10 cellular contexts compared by ENCODE assay signal in genomic region chr21:41865002-41865777, GRCh38. TPM values are rescaled to one million over a fixed set of nuclear protein-coding genes. Genes with fewer than 3 reads are reported as not detected.
A peak's percentile ranks its signal among the peaks of the same experiment; 100 is the strongest.
DNase-seq lines count a peak whose midpoint lies in the region; ATAC-seq and TF ChIP-seq lines count a peak whose summit lies in the region.
"Had no signal": no experiment of that assay in that cellular context is flagged by ENCODE, and none has a peak within 500 bp of the region (broad histone marks: within the 10 kb centered on the region; RNA-seq: fewer than 3 reads in every experiment).

No MANE protein-coding gene starts in this region.

- peaks cover 22% of the 10 kb centered on the region for H3K4me1 Mint-ChIP-seq in activated T-helper 2 cell treated with anti-CD3 and anti-CD28 coated beads, Interferon-gamma antibody, Interleukin-2, Interleukin-4, amounts not matched to agents 10 μg/mL and 5 μg/mL and 100 μg/mL, durations not matched to agents 14 hours and 24 hours and 36 hours (ENCODE audit: low read depth)

- intact Hi-C loops in mucosa of descending colon (cut with DNase I, micrococcal nuclease), result no loop called here
- intact Hi-C loops in activated T-helper 2 cell treated with anti-CD3 and anti-CD28 coated beads, Interferon-gamma antibody, Interleukin-2, Interleukin-4, amounts not matched to agents 10 μg/mL and 5 μg/mL and 100 μg/mL, durations not matched to agents 14 hours and 24 hours and 36 hours (cut with micrococcal nuclease), result no loop called here

- no peaks in the 10 kb centered on the region for H3K27me3 Mint-ChIP-seq in activated T-helper 2 cell treated with anti-CD3 and anti-CD28 coated beads, Interferon-gamma antibody, Interleukin-2, Interleukin-4, amounts not matched to agents 10 μg/mL and 5 μg/mL and 100 μg/mL, durations not matched to agents 14 hours and 24 hours and 36 hours (ENCODE audit: low read depth)

- no peak overlapping the region for H3K4me3 Mint-ChIP-seq in activated T-helper 2 cell treated with anti-CD3 and anti-CD28 coated beads, Interferon-gamma antibody, Interleukin-2, Interleukin-4, amounts not matched to agents 10 μg/mL and 5 μg/mL and 100 μg/mL, durations not matched to agents 14 hours and 24 hours and 36 hours (ENCODE audit: low read depth)

- no peak overlapping the region for H3K27ac Mint-ChIP-seq in activated T-helper 2 cell treated with anti-CD3 and anti-CD28 coated beads, Interferon-gamma antibody, Interleukin-2, Interleukin-4, amounts not matched to agents 10 μg/mL and 5 μg/mL and 100 μg/mL, durations not matched to agents 14 hours and 24 hours and 36 hours

- no peak overlapping the region for H3K4me3 ChIP-seq in mucosa of descending colon

- H3K9me3 Mint-ChIP-seq in activated T-helper 2 cell treated with anti-CD3 and anti-CD28 coated beads, Interferon-gamma antibody, Interleukin-2, Interleukin-4, amounts not matched to agents 10 μg/mL and 5 μg/mL and 100 μg/mL, durations not matched to agents 14 hours and 24 hours and 36 hours, result no peaks in the 10 kb centered on the region

- H3K36me3 Mint-ChIP-seq in activated T-helper 2 cell treated with anti-CD3 and anti-CD28 coated beads, Interferon-gamma antibody, Interleukin-2, Interleukin-4, amounts not matched to agents 10 μg/mL and 5 μg/mL and 100 μg/mL, durations not matched to agents 14 hours and 24 hours and 36 hours (ENCODE audit: low read depth), result no peaks in the 10 kb centered on the region

- H3K9me3 ChIP-seq in mucosa of descending colon, result no peaks in the 10 kb centered on the region

- ATAC-seq in GM18511 (IDR thresholded peaks at IDR 0.05; ENCODE audit: unreplicated experiment) (peak; percentile 66), GM21447 (IDR thresholded peaks at IDR 0.05; ENCODE audit: unreplicated experiment) (peak; percentile 56), HG03460 (IDR thresholded peaks at IDR 0.05; ENCODE audit: unreplicated experiment) (peak; percentile 49), mucosa of descending colon (peak; percentile 29)

- no peaks in the 10 kb centered on the region for H3K36me3 ChIP-seq in mucosa of descending colon (ENCODE audit: low read depth)

- H3K4me1 ChIP-seq in mucosa of descending colon (ENCODE audit: low read depth), result no peaks in the 10 kb centered on the region

- DNase-seq in mucosa of descending colon (no peak), glomerular visceral epithelial cell (ENCODE audit: extremely low spot score) (no peak), CD1c-positive myeloid dendritic cell (ENCODE audit: extremely low spot score) (no peak)
- no peak for DNase-seq in activated CD4-positive, alpha-beta T cell treated with anti-CD3 and anti-CD28 coated beads, Interleukin-2, amount 50 U/mL, for 1 hour
- DNase-seq in activated T-helper 2 cell treated with anti-CD3 and anti-CD28 coated beads, Interferon-gamma antibody, Interleukin-2, Interleukin-4, amounts not matched to agents 10 μg/mL and 5 μg/mL and 100 μg/mL, durations not matched to agents 14 hours and 24 hours and 36 hours (ENCODE audit: low spot score), result no peak
- DNase-seq: kidney glomerular epithelial cell, NCI-H187 treated with DMSO at 0.1 percent for 48 hours had no signal

- no peak for TF ChIP-seq CTCF in mucosa of descending colon (IDR thresholded peaks at IDR 0.05)

RNA-seq across cellular contexts. Expression of gene PRDM15, which starts 14.0 kb away (rescaled TPM):
- 10 to 100 TPM in 1 of 3 donors, 1 to 10 TPM in 2; 7.4 to 10.3 (median 8.3) TPM for total RNA-seq in mucosa of descending colon
- total RNA-seq in activated T-helper 2 cell treated with anti-CD3 and anti-CD28 coated beads, Interferon-gamma antibody, Interleukin-2, Interleukin-4, amounts not matched to agents 10 μg/mL and 5 μg/mL and 100 μg/mL, durations not matched to agents 14 hours and 24 hours and 36 hours, result 16.2 and 18.2 TPM in 2 replicates
